Comparison of ENCODE assay signal across 1 cellular context in genomic region chr17:79009397-79010303, GRCh38.
TF ChIP-seq lines count a peak whose summit lies in the region.

Gene CANT1 (minus strand): TSS chr17:79009764. CDS start chr17:78997622, 12,142 bp downstream.

TF ChIP-seq in HEK293, 187 proteins besides CTCF, POLR2A, EP300 and RAD21 (continued from another document and continues in another):
- TF ChIP-seq SCRT1 (tag by site-specific recombination; IDR thresholded peaks at IDR 0.05; ENCODE audit: borderline replicate concordance) (no peak), ZNF560 (tag by site-specific recombination; IDR thresholded peaks at IDR 0.05; ENCODE audit: borderline replicate concordance) (no peak), ZBTB21 (tag by site-specific recombination; IDR thresholded peaks at IDR 0.05) (no peak), ZNF248 (tag by site-specific recombination; IDR thresholded peaks at IDR 0.05) (no peak), KLF9 (tag by site-specific recombination; IDR thresholded peaks at IDR 0.05; ENCODE audit: low read depth) (peak; percentile 65; the same call in 1 of the 2 replicates), ZNF76 (tag by site-specific recombination; IDR thresholded peaks at IDR 0.05; ENCODE audit: borderline replicate concordance, low read depth) (peak; percentile 98), ZNF654 (tag by site-specific recombination; IDR thresholded peaks at IDR 0.05; ENCODE audit: low read depth) (no peak), MZF1 (tag by site-specific recombination; IDR thresholded peaks at IDR 0.05; ENCODE audit: borderline replicate concordance) (no peak), ZNF335 (tag by site-specific recombination; conservative IDR thresholded peaks at IDR 0.05) (peak; percentile 93), GLI2 (tag by site-specific recombination; IDR thresholded peaks at IDR 0.05; ENCODE audit: borderline replicate concordance, low read depth) (no peak), ZNF610 (tag by site-specific recombination; IDR thresholded peaks at IDR 0.05; ENCODE audit: borderline replicate concordance) (peak; percentile 83), ZSCAN18 (tag by site-specific recombination; IDR thresholded peaks at IDR 0.05) (no peak), SP2 (tag by site-specific recombination; IDR thresholded peaks at IDR 0.05) (peak; percentile 64), ZBTB17 (tag by site-specific recombination; IDR thresholded peaks at IDR 0.05) (0 out of 2 replicates have a peak, but pooled peaks have one; percentile 8), ZNF777 (tag by site-specific recombination; IDR thresholded peaks at IDR 0.05; ENCODE audit: borderline replicate concordance) (no peak), ATF2 (tag by site-specific recombination; IDR thresholded peaks at IDR 0.05; ENCODE audit: low read depth) (no peak), ZNF423 (tag by site-specific recombination; IDR thresholded peaks at IDR 0.05) (no peak), ZNF324 (tag by site-specific recombination; IDR thresholded peaks at IDR 0.05) (no peak), ZFHX2 (tag by site-specific recombination; conservative IDR thresholded peaks at IDR 0.05) (peak; percentile 29; the same call in 1 of the 2 replicates), ZNF449 (tag by site-specific recombination; IDR thresholded peaks at IDR 0.05) (peak; percentile 94), ZNF223 (tag by site-specific recombination; IDR thresholded peaks at IDR 0.05) (no peak), ZNF600 (tag by site-specific recombination; IDR thresholded peaks at IDR 0.05) (no peak), ZNF629 (tag by site-specific recombination; IDR thresholded peaks at IDR 0.05) (0 out of 2 replicates have a peak, but pooled peaks have one; percentile 13), ZFP41 (tag by site-specific recombination; IDR thresholded peaks at IDR 0.05; ENCODE audit: borderline replicate concordance) (no peak), GLIS2 (tag by site-specific recombination; IDR thresholded peaks at IDR 0.05) (peak; percentile 44; the same call in 1 of the 2 replicates), ZNF280D (tag by site-specific recombination; IDR thresholded peaks at IDR 0.05) (no peak), ZSCAN23 (tag by site-specific recombination; IDR thresholded peaks at IDR 0.05) (no peak), ZNF133 (tag by site-specific recombination; IDR thresholded peaks at IDR 0.05) (no peak), ZNF114 (tag by site-specific recombination; IDR thresholded peaks at IDR 0.05) (no peak), ZNF48 (tag by site-specific recombination; IDR thresholded peaks at IDR 0.05) (no peak), ZNF148 (tag by site-specific recombination; IDR thresholded peaks at IDR 0.05; ENCODE audit: borderline replicate concordance) (no peak), YY2 (tag by site-specific recombination; IDR thresholded peaks at IDR 0.05) (no peak), ZNF549 (tag by site-specific recombination; IDR thresholded peaks at IDR 0.05) (no peak), ZSCAN30 (tag by site-specific recombination; IDR thresholded peaks at IDR 0.05) (no peak), ZNF266 (tag by site-specific recombination; IDR thresholded peaks at IDR 0.05; ENCODE audit: low read depth) (no peak), PATZ1 (tag by site-specific recombination; IDR thresholded peaks at IDR 0.05) (peak; percentile 49; the same call in 1 of the 2 replicates), ZBTB7A (tag by site-specific recombination; IDR thresholded peaks at IDR 0.05; ENCODE audit: low read depth) (no peak)
- TF ChIP-seq, protein P1, sequence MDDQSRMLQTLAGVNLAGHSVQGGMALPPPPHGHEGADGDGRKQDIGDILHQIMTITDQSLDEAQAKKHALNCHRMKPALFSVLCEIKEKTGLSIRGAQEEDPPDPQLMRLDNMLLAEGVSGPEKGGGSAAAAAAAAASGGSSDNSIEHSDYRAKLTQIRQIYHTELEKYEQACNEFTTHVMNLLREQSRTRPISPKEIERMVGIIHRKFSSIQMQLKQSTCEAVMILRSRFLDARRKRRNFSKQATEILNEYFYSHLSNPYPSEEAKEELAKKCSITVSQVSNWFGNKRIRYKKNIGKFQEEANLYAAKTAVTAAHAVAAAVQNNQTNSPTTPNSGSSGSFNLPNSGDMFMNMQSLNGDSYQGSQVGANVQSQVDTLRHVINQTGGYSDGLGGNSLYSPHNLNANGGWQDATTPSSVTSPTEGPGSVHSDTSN (CRISPR knock-in tag; IDR thresholded peaks at IDR 0.05): no peak
- TF ChIP-seq, protein P2, sequence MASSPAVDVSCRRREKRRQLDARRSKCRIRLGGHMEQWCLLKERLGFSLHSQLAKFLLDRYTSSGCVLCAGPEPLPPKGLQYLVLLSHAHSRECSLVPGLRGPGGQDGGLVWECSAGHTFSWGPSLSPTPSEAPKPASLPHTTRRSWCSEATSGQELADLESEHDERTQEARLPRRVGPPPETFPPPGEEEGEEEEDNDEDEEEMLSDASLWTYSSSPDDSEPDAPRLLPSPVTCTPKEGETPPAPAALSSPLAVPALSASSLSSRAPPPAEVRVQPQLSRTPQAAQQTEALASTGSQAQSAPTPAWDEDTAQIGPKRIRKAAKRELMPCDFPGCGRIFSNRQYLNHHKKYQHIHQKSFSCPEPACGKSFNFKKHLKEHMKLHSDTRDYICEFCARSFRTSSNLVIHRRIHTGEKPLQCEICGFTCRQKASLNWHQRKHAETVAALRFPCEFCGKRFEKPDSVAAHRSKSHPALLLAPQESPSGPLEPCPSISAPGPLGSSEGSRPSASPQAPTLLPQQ (tag by site-specific recombination; IDR thresholded peaks at IDR 0.05): peak; percentile 54; the same call in 1 of the 2 replicates
- TF ChIP-seq, protein P3, sequence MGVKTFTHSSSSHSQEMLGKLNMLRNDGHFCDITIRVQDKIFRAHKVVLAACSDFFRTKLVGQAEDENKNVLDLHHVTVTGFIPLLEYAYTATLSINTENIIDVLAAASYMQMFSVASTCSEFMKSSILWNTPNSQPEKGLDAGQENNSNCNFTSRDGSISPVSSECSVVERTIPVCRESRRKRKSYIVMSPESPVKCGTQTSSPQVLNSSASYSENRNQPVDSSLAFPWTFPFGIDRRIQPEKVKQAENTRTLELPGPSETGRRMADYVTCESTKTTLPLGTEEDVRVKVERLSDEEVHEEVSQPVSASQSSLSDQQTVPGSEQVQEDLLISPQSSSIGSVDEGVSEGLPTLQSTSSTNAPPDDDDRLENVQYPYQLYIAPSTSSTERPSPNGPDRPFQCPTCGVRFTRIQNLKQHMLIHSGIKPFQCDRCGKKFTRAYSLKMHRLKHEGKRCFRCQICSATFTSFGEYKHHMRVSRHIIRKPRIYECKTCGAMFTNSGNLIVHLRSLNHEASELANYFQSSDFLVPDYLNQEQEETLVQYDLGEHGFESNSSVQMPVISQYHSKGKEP (tag by site-specific recombination; IDR thresholded peaks at IDR 0.05): no peak
- TF ChIP-seq, protein P4, sequence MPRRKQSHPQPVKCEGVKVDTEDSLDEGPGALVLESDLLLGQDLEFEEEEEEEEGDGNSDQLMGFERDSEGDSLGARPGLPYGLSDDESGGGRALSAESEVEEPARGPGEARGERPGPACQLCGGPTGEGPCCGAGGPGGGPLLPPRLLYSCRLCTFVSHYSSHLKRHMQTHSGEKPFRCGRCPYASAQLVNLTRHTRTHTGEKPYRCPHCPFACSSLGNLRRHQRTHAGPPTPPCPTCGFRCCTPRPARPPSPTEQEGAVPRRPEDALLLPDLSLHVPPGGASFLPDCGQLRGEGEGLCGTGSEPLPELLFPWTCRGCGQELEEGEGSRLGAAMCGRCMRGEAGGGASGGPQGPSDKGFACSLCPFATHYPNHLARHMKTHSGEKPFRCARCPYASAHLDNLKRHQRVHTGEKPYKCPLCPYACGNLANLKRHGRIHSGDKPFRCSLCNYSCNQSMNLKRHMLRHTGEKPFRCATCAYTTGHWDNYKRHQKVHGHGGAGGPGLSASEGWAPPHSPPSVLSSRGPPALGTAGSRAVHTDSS (tag by site-specific recombination; IDR thresholded peaks at IDR 0.05): no peak
- TF ChIP-seq, protein P5, sequence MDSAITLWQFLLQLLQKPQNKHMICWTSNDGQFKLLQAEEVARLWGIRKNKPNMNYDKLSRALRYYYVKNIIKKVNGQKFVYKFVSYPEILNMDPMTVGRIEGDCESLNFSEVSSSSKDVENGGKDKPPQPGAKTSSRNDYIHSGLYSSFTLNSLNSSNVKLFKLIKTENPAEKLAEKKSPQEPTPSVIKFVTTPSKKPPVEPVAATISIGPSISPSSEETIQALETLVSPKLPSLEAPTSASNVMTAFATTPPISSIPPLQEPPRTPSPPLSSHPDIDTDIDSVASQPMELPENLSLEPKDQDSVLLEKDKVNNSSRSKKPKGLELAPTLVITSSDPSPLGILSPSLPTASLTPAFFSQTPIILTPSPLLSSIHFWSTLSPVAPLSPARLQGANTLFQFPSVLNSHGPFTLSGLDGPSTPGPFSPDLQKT (IDR thresholded peaks at IDR 0.05; ENCODE audit: borderline replicate concordance, low read depth, low read length): no peak
